Comparison of ENCODE assay signal across 1 cellular context in the genomic region with DNA sequence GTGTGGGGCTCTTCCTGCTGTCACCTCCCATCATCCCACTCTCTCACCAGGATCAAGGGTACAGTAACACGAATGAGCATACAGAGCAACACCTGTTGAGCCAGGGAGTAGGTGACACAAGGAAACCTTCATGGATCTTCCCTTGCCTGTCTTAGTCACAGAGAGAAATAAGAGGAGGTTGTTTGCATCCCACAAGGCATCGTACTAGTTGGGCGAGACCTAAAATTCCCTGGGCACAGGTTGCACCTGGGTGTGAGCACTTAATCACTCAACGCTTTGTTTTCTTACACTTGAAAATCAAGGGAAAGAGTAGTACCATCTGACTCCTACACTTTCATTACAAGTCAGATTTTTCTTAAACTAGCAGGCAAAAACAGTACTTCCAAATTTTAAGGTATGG.
TF ChIP-seq lines count a peak whose summit lies in the region.

No MANE protein-coding gene starts in this region.

TF ChIP-seq in GM23338, 12 proteins besides CTCF, POLR2A, EP300 and RAD21 (continued from another document):
- TF ChIP-seq, protein P1, sequence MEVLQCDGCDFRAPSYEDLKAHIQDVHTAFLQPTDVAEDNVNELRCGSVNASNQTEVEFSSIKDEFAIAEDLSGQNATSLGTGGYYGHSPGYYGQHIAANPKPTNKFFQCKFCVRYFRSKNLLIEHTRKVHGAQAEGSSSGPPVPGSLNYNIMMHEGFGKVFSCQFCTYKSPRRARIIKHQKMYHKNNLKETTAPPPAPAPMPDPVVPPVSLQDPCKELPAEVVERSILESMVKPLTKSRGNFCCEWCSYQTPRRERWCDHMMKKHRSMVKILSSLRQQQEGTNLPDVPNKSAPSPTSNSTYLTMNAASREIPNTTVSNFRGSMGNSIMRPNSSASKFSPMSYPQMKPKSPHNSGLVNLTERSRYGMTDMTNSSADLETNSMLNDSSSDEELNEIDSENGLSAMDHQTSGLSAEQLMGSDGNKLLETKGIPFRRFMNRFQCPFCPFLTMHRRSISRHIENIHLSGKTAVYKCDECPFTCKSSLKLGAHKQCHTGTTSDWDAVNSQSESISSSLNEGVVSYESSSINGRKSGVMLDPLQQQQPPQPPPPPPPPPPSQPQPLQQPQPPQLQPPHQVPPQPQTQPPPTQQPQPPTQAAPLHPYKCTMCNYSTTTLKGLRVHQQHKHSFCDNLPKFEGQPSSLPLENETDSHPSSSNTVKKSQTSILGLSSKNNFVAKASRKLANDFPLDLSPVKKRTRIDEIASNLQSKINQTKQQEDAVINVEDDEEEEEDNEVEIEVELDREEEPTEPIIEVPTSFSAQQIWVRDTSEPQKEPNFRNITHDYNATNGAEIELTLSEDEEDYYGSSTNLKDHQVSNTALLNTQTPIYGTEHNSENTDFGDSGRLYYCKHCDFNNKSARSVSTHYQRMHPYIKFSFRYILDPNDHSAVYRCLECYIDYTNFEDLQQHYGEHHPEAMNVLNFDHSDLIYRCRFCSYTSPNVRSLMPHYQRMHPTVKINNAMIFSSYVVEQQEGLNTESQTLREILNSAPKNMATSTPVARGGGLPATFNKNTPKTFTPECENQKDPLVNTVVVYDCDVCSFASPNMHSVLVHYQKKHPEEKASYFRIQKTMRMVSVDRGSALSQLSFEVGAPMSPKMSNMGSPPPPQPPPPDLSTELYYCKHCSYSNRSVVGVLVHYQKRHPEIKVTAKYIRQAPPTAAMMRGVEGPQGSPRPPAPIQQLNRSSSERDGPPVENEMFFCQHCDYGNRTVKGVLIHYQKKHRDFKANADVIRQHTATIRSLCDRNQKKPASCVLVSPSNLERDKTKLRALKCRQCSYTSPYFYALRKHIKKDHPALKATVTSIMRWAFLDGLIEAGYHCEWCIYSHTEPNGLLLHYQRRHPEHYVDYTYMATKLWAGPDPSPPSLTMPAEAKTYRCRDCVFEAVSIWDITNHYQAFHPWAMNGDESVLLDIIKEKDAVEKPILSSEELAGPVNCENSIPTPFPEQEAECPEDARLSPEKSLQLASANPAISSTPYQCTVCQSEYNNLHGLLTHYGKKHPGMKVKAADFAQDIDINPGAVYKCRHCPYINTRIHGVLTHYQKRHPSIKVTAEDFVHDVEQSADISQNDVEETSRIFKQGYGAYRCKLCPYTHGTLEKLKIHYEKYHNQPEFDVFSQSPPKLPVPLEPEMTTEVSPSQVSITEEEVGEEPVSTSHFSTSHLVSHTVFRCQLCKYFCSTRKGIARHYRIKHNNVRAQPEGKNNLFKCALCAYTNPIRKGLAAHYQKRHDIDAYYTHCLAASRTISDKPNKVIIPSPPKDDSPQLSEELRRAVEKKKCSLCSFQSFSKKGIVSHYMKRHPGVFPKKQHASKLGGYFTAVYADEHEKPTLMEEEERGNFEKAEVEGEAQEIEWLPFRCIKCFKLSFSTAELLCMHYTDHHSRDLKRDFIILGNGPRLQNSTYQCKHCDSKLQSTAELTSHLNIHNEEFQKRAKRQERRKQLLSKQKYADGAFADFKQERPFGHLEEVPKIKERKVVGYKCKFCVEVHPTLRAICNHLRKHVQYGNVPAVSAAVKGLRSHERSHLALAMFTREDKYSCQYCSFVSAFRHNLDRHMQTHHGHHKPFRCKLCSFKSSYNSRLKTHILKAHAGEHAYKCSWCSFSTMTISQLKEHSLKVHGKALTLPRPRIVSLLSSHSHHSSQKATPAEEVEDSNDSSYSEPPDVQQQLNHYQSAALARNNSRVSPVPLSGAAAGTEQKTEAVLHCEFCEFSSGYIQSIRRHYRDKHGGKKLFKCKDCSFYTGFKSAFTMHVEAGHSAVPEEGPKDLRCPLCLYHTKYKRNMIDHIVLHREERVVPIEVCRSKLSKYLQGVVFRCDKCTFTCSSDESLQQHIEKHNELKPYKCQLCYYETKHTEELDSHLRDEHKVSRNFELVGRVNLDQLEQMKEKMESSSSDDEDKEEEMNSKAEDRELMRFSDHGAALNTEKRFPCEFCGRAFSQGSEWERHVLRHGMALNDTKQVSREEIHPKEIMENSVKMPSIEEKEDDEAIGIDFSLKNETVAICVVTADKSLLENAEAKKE (CRISPR knock-in tag; IDR thresholded peaks at IDR 0.05), result no peak
- TF ChIP-seq, protein P2, sequence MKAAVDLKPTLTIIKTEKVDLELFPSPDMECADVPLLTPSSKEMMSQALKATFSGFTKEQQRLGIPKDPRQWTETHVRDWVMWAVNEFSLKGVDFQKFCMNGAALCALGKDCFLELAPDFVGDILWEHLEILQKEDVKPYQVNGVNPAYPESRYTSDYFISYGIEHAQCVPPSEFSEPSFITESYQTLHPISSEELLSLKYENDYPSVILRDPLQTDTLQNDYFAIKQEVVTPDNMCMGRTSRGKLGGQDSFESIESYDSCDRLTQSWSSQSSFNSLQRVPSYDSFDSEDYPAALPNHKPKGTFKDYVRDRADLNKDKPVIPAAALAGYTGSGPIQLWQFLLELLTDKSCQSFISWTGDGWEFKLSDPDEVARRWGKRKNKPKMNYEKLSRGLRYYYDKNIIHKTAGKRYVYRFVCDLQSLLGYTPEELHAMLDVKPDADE (IDR thresholded peaks at IDR 0.05), result no peak
- TF ChIP-seq ZNF331 (CRISPR knock-in tag; IDR thresholded peaks at IDR 0.05; ENCODE audit: low read depth), result no peak
- TF ChIP-seq, protein P3, sequence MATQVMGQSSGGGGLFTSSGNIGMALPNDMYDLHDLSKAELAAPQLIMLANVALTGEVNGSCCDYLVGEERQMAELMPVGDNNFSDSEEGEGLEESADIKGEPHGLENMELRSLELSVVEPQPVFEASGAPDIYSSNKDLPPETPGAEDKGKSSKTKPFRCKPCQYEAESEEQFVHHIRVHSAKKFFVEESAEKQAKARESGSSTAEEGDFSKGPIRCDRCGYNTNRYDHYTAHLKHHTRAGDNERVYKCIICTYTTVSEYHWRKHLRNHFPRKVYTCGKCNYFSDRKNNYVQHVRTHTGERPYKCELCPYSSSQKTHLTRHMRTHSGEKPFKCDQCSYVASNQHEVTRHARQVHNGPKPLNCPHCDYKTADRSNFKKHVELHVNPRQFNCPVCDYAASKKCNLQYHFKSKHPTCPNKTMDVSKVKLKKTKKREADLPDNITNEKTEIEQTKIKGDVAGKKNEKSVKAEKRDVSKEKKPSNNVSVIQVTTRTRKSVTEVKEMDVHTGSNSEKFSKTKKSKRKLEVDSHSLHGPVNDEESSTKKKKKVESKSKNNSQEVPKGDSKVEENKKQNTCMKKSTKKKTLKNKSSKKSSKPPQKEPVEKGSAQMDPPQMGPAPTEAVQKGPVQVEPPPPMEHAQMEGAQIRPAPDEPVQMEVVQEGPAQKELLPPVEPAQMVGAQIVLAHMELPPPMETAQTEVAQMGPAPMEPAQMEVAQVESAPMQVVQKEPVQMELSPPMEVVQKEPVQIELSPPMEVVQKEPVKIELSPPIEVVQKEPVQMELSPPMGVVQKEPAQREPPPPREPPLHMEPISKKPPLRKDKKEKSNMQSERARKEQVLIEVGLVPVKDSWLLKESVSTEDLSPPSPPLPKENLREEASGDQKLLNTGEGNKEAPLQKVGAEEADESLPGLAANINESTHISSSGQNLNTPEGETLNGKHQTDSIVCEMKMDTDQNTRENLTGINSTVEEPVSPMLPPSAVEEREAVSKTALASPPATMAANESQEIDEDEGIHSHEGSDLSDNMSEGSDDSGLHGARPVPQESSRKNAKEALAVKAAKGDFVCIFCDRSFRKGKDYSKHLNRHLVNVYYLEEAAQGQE (IDR thresholded peaks at IDR 0.05; ENCODE audit: unreplicated experiment), result no peak
- no peak for TF ChIP-seq STAT1 (IDR thresholded peaks at IDR 0.05; ENCODE audit: unreplicated experiment)
- TF ChIP-seq NANOG (IDR thresholded peaks at IDR 0.05; ENCODE audit: borderline replicate concordance), result no peak
- no peak for TF ChIP-seq ZNF114 (CRISPR knock-in tag; IDR thresholded peaks at IDR 0.05)
